11 cellular contexts compared by ENCODE assay signal in genomic region chr12:103130564-103130963, GRCh38.
"Had no signal": no experiment of that assay in that cellular context is flagged by ENCODE, and none has a peak within 500 bp of the region (broad histone marks: within the 10 kb centered on the region; RNA-seq: fewer than 3 reads in every experiment).

No MANE protein-coding gene starts in this region.

- H3K4me1 ChIP-seq: HAP-1 had no signal

- FAIRE-seq: H1, H54 had no signal

- H3K4me3 ChIP-seq: GM23248, GM23338, HAP-1 had no signal

- H3K36me3 ChIP-seq: HAP-1 had no signal

- DNase-seq: GM23248, GOT3, H7, H9, HCEC 1CT, HFFc6 had no signal

- H3K27ac ChIP-seq: GM23248 had no signal

- H3K9me3 ChIP-seq: HAP-1 had no signal

- ATAC-seq: GM23338, HCT116 had no signal

- H3K4me2 ChIP-seq: GM23338 had no signal

- H2AFZ ChIP-seq: GM23248, GM23338 had no signal

- H3K9ac ChIP-seq: GM23248 had no signal
